In the genomic region with DNA sequence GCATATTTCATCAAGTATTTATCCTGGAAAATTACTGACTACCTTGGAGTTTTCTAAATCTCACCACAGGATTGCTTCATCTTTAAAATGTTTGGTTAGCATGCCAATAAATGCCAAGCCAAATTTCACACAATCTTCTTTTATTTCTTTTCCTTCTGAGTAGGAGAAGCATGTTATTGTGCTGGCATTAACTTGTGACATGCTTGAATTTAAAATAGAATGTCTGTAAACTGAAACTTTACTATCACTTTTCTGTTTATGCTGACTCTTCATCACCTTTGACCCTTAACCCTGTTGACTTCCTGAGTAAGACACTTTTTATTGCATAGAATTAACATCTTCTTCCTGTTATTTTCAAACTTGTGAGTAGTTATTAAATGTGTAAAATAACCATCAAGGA, we compare ENCODE assay signal across 24 cellular contexts. TPM values are rescaled to one million over a fixed set of nuclear protein-coding genes. Genes with fewer than 3 reads are reported as not detected.
"Had no signal": no experiment of that assay in that cellular context is flagged by ENCODE, and none has a peak within 500 bp of the region (broad histone marks: within the 10 kb centered on the region; RNA-seq: fewer than 3 reads in every experiment).

No MANE protein-coding gene starts in this region.

- H3K36me3 Mint-ChIP-seq: naive B cell; stimulated activated memory B cell treated with anti-CD40 and anti-IgM and Interleukin-4, amounts not matched to agents 10 μg/mL and 1 μg/mL and 100 μg/mL, for 72 hours had no signal

- H3K4me1 ChIP-seq: ascending aorta, breast epithelium, gastrocnemius medialis, psoas muscle, upper lobe of right lung had no signal

- H3K9me3 Mint-ChIP-seq: stimulated activated memory B cell treated with anti-CD40 and anti-IgM and Interleukin-4, amounts not matched to agents 10 μg/mL and 1 μg/mL and 100 μg/mL, for 72 hours had no signal

- DNase-seq: activated CD4-positive, alpha-beta T cell treated with anti-CD3 and anti-CD28 coated beads, Interleukin-2, amount 50 U/mL, for 1 hour; activated CD4-positive, CD25-positive, alpha-beta regulatory T cell treated with anti-CD3 and anti-CD28 coated beads, Interleukin-2, amount 50 U/mL, for 72 hours; activated CD8-positive, alpha-beta memory T cell treated with anti-CD3 and anti-CD28 coated beads, Interleukin-2, amount 50 U/mL, for 4 hours; activated effector memory CD4-positive, alpha-beta T cell treated with Interleukin-2 at 50 U/mL for 16 hours; activated naive CD4-positive, alpha-beta T cell treated with anti-CD3 and anti-CD28 coated beads, Interleukin-2, amount 50 U/mL, for 16 hours; activated T-cell treated with anti-CD3 and anti-CD28 coated beads, Interleukin-2, amount 50 U/mL, for 4 hours; cerebellar nuclear complex; effector CD4-positive, alpha-beta T cell; gastrocnemius medialis; head of caudate nucleus; kidney; mesenchymal stem cell; mucosa of descending colon; naive B cell; psoas muscle; stimulated activated CD4-positive, alpha-beta T cell treated with anti-CD3 and anti-CD28 coated beads, Interleukin-4, amount 100 ng/mL, for 24 hours; upper lobe of right lung had no signal

- H3K4me3 Mint-ChIP-seq: activated T-cell treated with anti-CD3 and anti-CD28 coated beads, Interleukin-2, amount 50 U/mL, for 4 hours; naive B cell; stimulated activated memory B cell treated with anti-CD40 and anti-IgM and Interleukin-4, amounts not matched to agents 10 μg/mL and 1 μg/mL and 100 μg/mL, for 72 hours; T-helper 2 cell treated with Interferon-gamma antibody and Interleukin-4, amounts not matched to agents 5 μg/mL and 100 μg/mL, for 36 hours had no signal

- H3K27ac Mint-ChIP-seq: naive B cell; stimulated activated memory B cell treated with anti-CD40 and anti-IgM and Interleukin-4, amounts not matched to agents 10 μg/mL and 1 μg/mL and 100 μg/mL, for 72 hours; T-helper 2 cell treated with Interferon-gamma antibody and Interleukin-4, amounts not matched to agents 5 μg/mL and 100 μg/mL, for 36 hours had no signal

- H3K4me3 ChIP-seq: ascending aorta, breast epithelium, gastrocnemius medialis, mucosa of descending colon, psoas muscle, upper lobe of right lung had no signal

- H3K36me3 ChIP-seq: ascending aorta, breast epithelium, gastrocnemius medialis, upper lobe of right lung had no signal

- H3K27ac ChIP-seq: ascending aorta, gastrocnemius medialis, psoas muscle, upper lobe of right lung had no signal

- H3K27me3 Mint-ChIP-seq: naive B cell; stimulated activated memory B cell treated with anti-CD40 and anti-IgM and Interleukin-4, amounts not matched to agents 10 μg/mL and 1 μg/mL and 100 μg/mL, for 72 hours had no signal

- H3K9me3 ChIP-seq: ascending aorta, breast epithelium, gastrocnemius medialis, mucosa of descending colon, psoas muscle, upper lobe of right lung had no signal

- ATAC-seq: activated T-cell treated with anti-CD3 and anti-CD28 coated beads, Interleukin-2, amount 50 U/mL, for 4 hours; gastrocnemius medialis; mucosa of descending colon; psoas muscle; sciatic nerve; stimulated activated memory B cell treated with anti-CD40 and anti-IgM and Interleukin-4, amounts not matched to agents 10 μg/mL and 1 μg/mL and 100 μg/mL, for 72 hours; upper lobe of right lung had no signal

- H3K27me3 ChIP-seq: ascending aorta, breast epithelium, gastrocnemius medialis, upper lobe of right lung had no signal

- H3K4me1 Mint-ChIP-seq: naive B cell; stimulated activated memory B cell treated with anti-CD40 and anti-IgM and Interleukin-4, amounts not matched to agents 10 μg/mL and 1 μg/mL and 100 μg/mL, for 72 hours had no signal

RNA-seq across cellular contexts. Expression of gene LRRTM4, which starts 56.2 kb away (rescaled TPM):
- total RNA-seq: activated T-cell treated with anti-CD3 and anti-CD28 coated beads, Interleukin-2, amount 50 U/mL, for 4 hours; ascending aorta; osteocyte had no signal
- polyA plus RNA-seq: esophagus had no signal
